Comparison of ENCODE assay signal across 13 cellular contexts in the genomic region with DNA sequence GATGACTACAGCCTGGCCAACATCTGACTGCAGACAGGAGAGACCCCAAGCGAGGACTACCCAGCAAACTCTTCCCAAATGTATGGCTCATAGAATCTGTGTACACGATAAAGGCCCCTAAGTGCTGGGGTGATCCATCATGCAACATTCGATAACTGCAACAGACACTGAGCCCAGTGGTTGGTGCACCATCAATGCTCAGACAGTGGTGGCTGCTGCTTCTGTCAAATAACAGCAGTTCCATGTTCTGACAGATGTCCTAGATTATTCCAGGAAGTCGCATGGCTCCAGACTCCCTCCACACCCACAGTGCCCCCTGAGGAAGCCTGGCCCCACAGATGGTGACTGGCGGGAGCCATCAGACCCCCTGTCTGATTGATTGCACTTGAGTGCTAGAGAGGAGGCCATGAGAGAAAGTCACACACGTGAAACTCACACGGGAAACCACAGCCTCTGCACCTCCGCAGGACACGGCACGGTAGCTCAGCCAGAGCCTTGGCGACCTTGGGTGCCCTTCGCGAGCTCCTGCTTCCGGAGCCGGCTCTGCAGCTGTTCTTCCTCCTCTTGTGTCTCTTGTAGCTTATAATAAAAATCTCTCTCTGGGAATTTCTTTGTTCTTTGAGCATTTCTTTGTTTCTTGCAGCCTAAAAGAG.
DNase-seq lines count a peak whose midpoint lies in the region; ATAC-seq and TF ChIP-seq lines count a peak whose summit lies in the region.
"Had no signal": no experiment of that assay in that cellular context is flagged by ENCODE, and none has a peak within 500 bp of the region (broad histone marks: within the 10 kb centered on the region; RNA-seq: fewer than 3 reads in every experiment).

No MANE protein-coding gene starts in this region.

- no peaks in the 10 kb centered on the region for H3K27me3 ChIP-seq in H9 (ENCODE audit: insufficient read depth, low read length)

- ATAC-seq in HG02642 (IDR thresholded peaks at IDR 0.05; ENCODE audit: poor library complexity, unreplicated experiment): peak; percentile 59
- ATAC-seq in mucosa of descending colon: peak; percentile 41
- ATAC-seq: left cardiac atrium had no signal

- no peaks in the 10 kb centered on the region for H3K23me2 ChIP-seq in H9 (ENCODE audit: insufficient read length, low read depth, low read length, poor library complexity, severe bottlenecking)

- no peaks in the 10 kb centered on the region for H3K36me3 ChIP-seq in mucosa of descending colon (ENCODE audit: low read depth)

- H3K27ac Mint-ChIP-seq in activated CD4-positive, alpha-beta memory T cell treated with anti-CD3 and anti-CD28 coated beads, Interleukin-2, amount 10 ng/mL, durations not matched to agents 7 days and 5 days: no peak overlapping the region
- H3K27ac Mint-ChIP-seq in H9: no peak overlapping the region
- H3K27ac Mint-ChIP-seq: CD14-positive monocyte; progenitor cell of endocrine pancreas; T-helper 1 cell treated with Interleukin-12 subunit alpha and Interleukin-12 subunit beta and Interleukin-4 antibody, amounts not matched to agents 30 μg/mL and 1 μg/mL, for 36 hours had no signal

- H3K4me1 ChIP-seq in mucosa of descending colon (ENCODE audit: low read depth) (no peaks in the 10 kb centered on the region), H9 (ENCODE audit: insufficient read depth, low read length) (no peaks in the 10 kb centered on the region)

- H2AK5ac ChIP-seq in H9 (ENCODE audit: insufficient read length, low read length): no peak overlapping the region

- no peak overlapping the region for H2BK15ac ChIP-seq in H9 (ENCODE audit: low read depth, low read length)

- no peak overlapping the region for H2BK5ac ChIP-seq in H9 (ENCODE audit: insufficient read length, low read length)

- no peak overlapping the region for H3K4me3 ChIP-seq in mucosa of descending colon

- H3K56ac ChIP-seq in H9 (ENCODE audit: insufficient read length, low read depth, low read length): no peak overlapping the region

- H4K8ac ChIP-seq in H9 (replicated peaks; ENCODE audit: insufficient read length, low read depth, low read length): no peak overlapping the region

- H3K79me1 ChIP-seq in H9 (ENCODE audit: insufficient read depth, low read depth, low read length, poor library complexity, severe bottlenecking): no peaks in the 10 kb centered on the region

- H3K4me3 Mint-ChIP-seq in activated CD4-positive, alpha-beta memory T cell treated with anti-CD3 and anti-CD28 coated beads, Interleukin-2, amount 10 ng/mL, durations not matched to agents 7 days and 5 days: no peak overlapping the region
- no peak overlapping the region for H3K4me3 Mint-ChIP-seq in H9
- H3K4me3 Mint-ChIP-seq: CD14-positive monocyte; T-helper 1 cell treated with Interleukin-12 subunit alpha and Interleukin-12 subunit beta and Interleukin-4 antibody, amounts not matched to agents 30 μg/mL and 1 μg/mL, for 36 hours had no signal

- peak; percentile 34 for DNase-seq in GM10248 (ENCODE audit: extremely low spot score)
- DNase-seq in activated CD4-positive, alpha-beta memory T cell treated with anti-CD3 and anti-CD28 coated beads, Interleukin-2, amount 10 ng/mL, durations not matched to agents 7 days and 5 days: peak; percentile 27
- no peak for DNase-seq in mucosa of descending colon
- no peak for DNase-seq in H9
- no peak for DNase-seq in NCI-H128 (lab: John Stamatoyannopoulos, UW; ENCODE audit: unreplicated experiment)
- no peak for DNase-seq in COLO829 (ENCODE audit: low spot score)
- DNase-seq in ACHN: no peak
- DNase-seq: H7, left cardiac atrium had no signal

- no peak overlapping the region for H4K91ac ChIP-seq in H9 (ENCODE audit: insufficient read length, low read depth, low read length)

- WGBS in H9 (ENCODE audit: extremely low coverage, insufficient read length, low lambda C conversion rate): no CpG with 5 or more reads among the region's 15 CpGs

- peaks cover 3% of the 10 kb centered on the region for H3K4me1 Mint-ChIP-seq in activated CD4-positive, alpha-beta memory T cell treated with anti-CD3 and anti-CD28 coated beads, Interleukin-2, amount 10 ng/mL, durations not matched to agents 7 days and 5 days
- no peaks in the 10 kb centered on the region for H3K4me1 Mint-ChIP-seq in H9
- H3K4me1 Mint-ChIP-seq: CD14-positive monocyte had no signal

- no peak overlapping the region for H3K23ac ChIP-seq in H9 (ENCODE audit: insufficient read length, low read depth, low read length)

- no peak overlapping the region for H3T11ph ChIP-seq in H9 (ENCODE audit: low read length)

- no peaks in the 10 kb centered on the region for H3K79me2 ChIP-seq in H9 (ENCODE audit: insufficient read depth, low read length)

- no peaks in the 10 kb centered on the region for H3K36me3 Mint-ChIP-seq in activated CD4-positive, alpha-beta memory T cell treated with anti-CD3 and anti-CD28 coated beads, Interleukin-2, amount 10 ng/mL, durations not matched to agents 7 days and 5 days (ENCODE audit: low read depth)
- H3K36me3 Mint-ChIP-seq in H9 (ENCODE audit: insufficient read depth in 1 of 3, low read depth in 3 of 3): peaks cover 0 to 10% (median 0%) of the 10 kb centered on the region in 3 experiments; a peak in 2 of 7 replicates
- H3K36me3 Mint-ChIP-seq: CD14-positive monocyte had no signal

- intact Hi-C loops in mucosa of descending colon (cut with DNase I, micrococcal nuclease): no loop called here

- no peak overlapping the region for H2AFZ ChIP-seq in H9 (ENCODE audit: low read length)

- H2BK20ac ChIP-seq in H9 (ENCODE audit: low read depth, low read length, poor library complexity, severe bottlenecking): no peak overlapping the region

- no peak overlapping the region for H2BK120ac ChIP-seq in H9 (ENCODE audit: low read depth, low read length, poor library complexity, severe bottlenecking)

- no peak overlapping the region for H3K4me2 ChIP-seq in H9 (ENCODE audit: insufficient read depth, insufficient read length, low read length)

- no peaks in the 10 kb centered on the region for H4K20me1 ChIP-seq in H9 (ENCODE audit: control insufficient read depth, insufficient read depth, insufficient read length)

- H4K5ac ChIP-seq in H9 (ENCODE audit: insufficient read length, low read depth, low read length): no peak overlapping the region

- no peaks in the 10 kb centered on the region for H3K9me3 Mint-ChIP-seq in activated CD4-positive, alpha-beta memory T cell treated with anti-CD3 and anti-CD28 coated beads, Interleukin-2, amount 10 ng/mL, durations not matched to agents 7 days and 5 days
- H3K9me3 Mint-ChIP-seq in H9: peaks cover 1 to 86% of the 10 kb centered on the region in 2 experiments; a peak in 3 of 5 replicates
- H3K9me3 Mint-ChIP-seq: T-helper 1 cell treated with Interleukin-12 subunit alpha and Interleukin-12 subunit beta and Interleukin-4 antibody, amounts not matched to agents 30 μg/mL and 1 μg/mL, for 36 hours had no signal

- POLR2A ChIA-PET in GM10248 (lab: Yijun Ruan, JAX): no interaction called here
- POLR2A ChIA-PET in activated CD4-positive, alpha-beta memory T cell treated with anti-CD3 and anti-CD28 coated beads, Interleukin-2, amount 10 ng/mL, durations not matched to agents 7 days and 5 days (lab: Charles Lee): no interaction called here

- no peak overlapping the region; the same call in 1 of the 2 replicates for H3K14ac ChIP-seq in H9 (ENCODE audit: insufficient read depth, low read length)

- no peak overlapping the region for H3K27ac ChIP-seq in H9 (ENCODE audit: insufficient read length, low read depth, low read length)

- H2BK12ac ChIP-seq in H9 (ENCODE audit: insufficient read length, low read depth, low read length): no peak overlapping the region

- H3K4ac ChIP-seq in H9 (ENCODE audit: low read depth, low read length): no peak overlapping the region

- CTCF ChIA-PET in GM10248 (lab: Yijun Ruan, JAX): no interaction called here
- CTCF ChIA-PET in activated CD4-positive, alpha-beta memory T cell treated with anti-CD3 and anti-CD28 coated beads, Interleukin-2, amount 10 ng/mL, durations not matched to agents 7 days and 5 days (lab: Charles Lee): no interaction called here

- no peak for TF ChIP-seq CTCF in GM10248 (IDR thresholded peaks at IDR 0.05; ENCODE audit: control extremely low read depth, extremely low read depth, low read depth, missing control alignments)
- no peak for TF ChIP-seq CTCF in mucosa of descending colon (IDR thresholded peaks at IDR 0.05)
- TF ChIP-seq CTCF in H9 (conservative IDR thresholded peaks at IDR 0.05): no peak

- no peak overlapping the region for H3K9ac ChIP-seq in H9 (ENCODE audit: extremely low read depth, insufficient read length, low read length)

- H3K27me3 Mint-ChIP-seq in activated CD4-positive, alpha-beta memory T cell treated with anti-CD3 and anti-CD28 coated beads, Interleukin-2, amount 10 ng/mL, durations not matched to agents 7 days and 5 days: no peaks in the 10 kb centered on the region
- H3K27me3 Mint-ChIP-seq in H9 (ENCODE audit: low read depth): peaks cover 2% of the 10 kb centered on the region
- H3K27me3 Mint-ChIP-seq: progenitor cell of endocrine pancreas had no signal

- no peak overlapping the region for H3K18ac ChIP-seq in H9 (ENCODE audit: insufficient read length, low read depth, low read length)

- H3K9me3 ChIP-seq in mucosa of descending colon (no peaks in the 10 kb centered on the region), H9 (ENCODE audit: control insufficient read depth, low read depth, low read length) (no peaks in the 10 kb centered on the region)

- in situ Hi-C loops in ACHN (cut with HindIII; ENCODE audit: low pct_ligation_motif_present, low pct_unique_long_range_greater_than_20kb, low sequenced_read_pairs): no loop called here

Comparison
In these comparisons a context has a peak if more than half of its experiments do, and no peak if none do; other contexts are left out.
1. DNase-seq: peak in GM10248 (single experiment) and activated CD4-positive, alpha-beta memory T cell treated with anti-CD3 and anti-CD28 coated beads, Interleukin-2, amount 10 ng/mL, durations not matched to agents 7 days and 5 days (single experiment); none in mucosa of descending colon (0 of 3), H9 (single experiment), NCI-H128 (single experiment), COLO829 (single experiment) and ACHN (single experiment).